ENCODE assay signal across 13 cellular contexts in the genomic region with DNA sequence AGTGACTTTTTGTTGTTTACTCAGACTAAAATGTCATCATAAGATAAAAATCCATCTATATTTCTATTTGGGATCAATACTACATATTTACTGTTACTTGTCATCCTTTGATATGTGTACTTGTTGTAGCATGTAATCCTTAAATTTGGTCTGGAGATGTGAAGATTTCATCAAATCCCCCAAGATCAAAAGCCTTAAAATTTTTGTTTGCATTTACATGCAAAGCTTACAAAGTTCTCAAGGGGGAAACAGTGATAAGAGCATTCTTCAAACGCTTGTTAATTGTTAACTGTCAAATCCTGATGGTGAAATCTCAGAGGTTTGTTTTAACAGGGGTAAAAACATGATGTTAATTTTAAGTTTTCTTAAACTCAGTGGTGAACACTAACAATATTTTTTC.
"Had no signal": no experiment of that assay in that cellular context is flagged by ENCODE, and none has a peak within 500 bp of the region (broad histone marks: within the 10 kb centered on the region; RNA-seq: fewer than 3 reads in every experiment).

No MANE protein-coding gene starts in this region.

- H3K9me3 ChIP-seq: ascending aorta, esophagus muscularis mucosa, ovary, thyroid gland had no signal

- H3K27ac Mint-ChIP-seq: activated naive CD4-positive, alpha-beta T cell treated with anti-CD3 and anti-CD28 coated beads, Interleukin-2, amount 10 ng/mL, durations not matched to agents 7 days and 5 days; activated T-helper 2 cell treated with anti-CD3 and anti-CD28 coated beads, Interferon-gamma antibody, Interleukin-2, Interleukin-4, amounts not matched to agents 10 μg/mL and 5 μg/mL and 100 μg/mL, durations not matched to agents 14 hours and 24 hours and 36 hours; stimulated activated effector memory CD8-positive, alpha-beta T cell treated with anti-CD3 and anti-CD28 coated beads, Interleukin-12 subunit alpha, Interleukin-12 subunit beta, amount 100 ng/mL, for 72 hours; T-cell had no signal

- ATAC-seq: stimulated activated effector memory CD8-positive, alpha-beta T cell treated with anti-CD3 and anti-CD28 coated beads, Interleukin-12 subunit alpha, Interleukin-12 subunit beta, amount 100 ng/mL, for 72 hours; T-cell had no signal

- H3K36me3 Mint-ChIP-seq: activated naive CD4-positive, alpha-beta T cell treated with anti-CD3 and anti-CD28 coated beads, Interleukin-2, amount 10 ng/mL, durations not matched to agents 7 days and 5 days; stimulated activated effector memory CD8-positive, alpha-beta T cell treated with anti-CD3 and anti-CD28 coated beads, Interleukin-12 subunit alpha, Interleukin-12 subunit beta, amount 100 ng/mL, for 72 hours; T-cell had no signal

- H3K4me3 Mint-ChIP-seq: activated naive CD4-positive, alpha-beta T cell treated with anti-CD3 and anti-CD28 coated beads, Interleukin-2, amount 10 ng/mL, durations not matched to agents 7 days and 5 days; stimulated activated effector memory CD8-positive, alpha-beta T cell treated with anti-CD3 and anti-CD28 coated beads, Interleukin-12 subunit alpha, Interleukin-12 subunit beta, amount 100 ng/mL, for 72 hours; T-cell had no signal

- H3K27ac ChIP-seq: ascending aorta, cardiac muscle cell, esophagus muscularis mucosa, ovary, thyroid gland had no signal

- H3K4me1 ChIP-seq: ascending aorta, esophagus muscularis mucosa, thyroid gland had no signal

- H3K9me3 Mint-ChIP-seq: activated naive CD4-positive, alpha-beta T cell treated with anti-CD3 and anti-CD28 coated beads, Interleukin-2, amount 10 ng/mL, durations not matched to agents 7 days and 5 days; activated T-helper 2 cell treated with anti-CD3 and anti-CD28 coated beads, Interferon-gamma antibody, Interleukin-2, Interleukin-4, amounts not matched to agents 10 μg/mL and 5 μg/mL and 100 μg/mL, durations not matched to agents 14 hours and 24 hours and 36 hours; stimulated activated effector memory CD8-positive, alpha-beta T cell treated with anti-CD3 and anti-CD28 coated beads, Interleukin-12 subunit alpha, Interleukin-12 subunit beta, amount 100 ng/mL, for 72 hours; T-cell had no signal

- DNase-seq: activated CD4-positive, alpha-beta T cell treated with anti-CD3 and anti-CD28 coated beads for 1 hour; activated CD4-positive, alpha-beta T cell treated with anti-CD3 and anti-CD28 coated beads, Interleukin-2, amount 50 U/mL, for 48 hours; activated naive CD4-positive, alpha-beta T cell treated with anti-CD3 and anti-CD28 coated beads, Interleukin-2, amount 10 ng/mL, durations not matched to agents 7 days and 5 days; ovary; T-cell; T-helper 9 cell; thyroid gland had no signal

- H3K36me3 ChIP-seq: ascending aorta, cardiac muscle cell, esophagus muscularis mucosa, ovary, thyroid gland had no signal

- H3K4me3 ChIP-seq: ascending aorta, cardiac muscle cell, esophagus muscularis mucosa, hepatocyte, ovary, thyroid gland had no signal

- H3K27me3 ChIP-seq: ascending aorta, esophagus muscularis mucosa, hepatocyte, ovary, thyroid gland had no signal

- H3K4me1 Mint-ChIP-seq: activated naive CD4-positive, alpha-beta T cell treated with anti-CD3 and anti-CD28 coated beads, Interleukin-2, amount 10 ng/mL, durations not matched to agents 7 days and 5 days; stimulated activated effector memory CD8-positive, alpha-beta T cell treated with anti-CD3 and anti-CD28 coated beads, Interleukin-12 subunit alpha, Interleukin-12 subunit beta, amount 100 ng/mL, for 72 hours; T-cell had no signal
